19 cellular contexts compared by ENCODE assay signal in genomic region chr14:61973981-61974380, GRCh38.
A peak's percentile ranks its signal among the peaks of the same experiment; 100 is the strongest.
DNase-seq lines count a peak whose midpoint lies in the region; ATAC-seq and TF ChIP-seq lines count a peak whose summit lies in the region.
"Had no signal": no experiment of that assay in that cellular context is flagged by ENCODE, and none has a peak within 500 bp of the region (broad histone marks: within the 10 kb centered on the region; RNA-seq: fewer than 3 reads in every experiment).

No MANE protein-coding gene starts in this region.

- H3K9me3 Mint-ChIP-seq in activated T-helper 17 cell treated with anti-CD3 and anti-CD28 coated beads, Interleukin-2, amount 50 U/mL, for 72 hours, result peaks cover 10% of the 10 kb centered on the region

- H3K27ac ChIP-seq in PC-3 (ENCODE audit: low read length) (no peak overlapping the region), fibroblast of lung (ENCODE audit: insufficient read depth, low read length) (no peak overlapping the region), neuronal stem cell (replicated peaks; ENCODE audit: low read length) (no peak overlapping the region)
- H3K27ac ChIP-seq: ascending aorta, dorsolateral prefrontal cortex, SJSA1 had no signal

- H2AFZ ChIP-seq in PC-3 (ENCODE audit: low read length), result no peak overlapping the region
- no peak overlapping the region for H2AFZ ChIP-seq in fibroblast of lung (ENCODE audit: low read length)
- H2AFZ ChIP-seq in neuronal stem cell (ENCODE audit: low read length), result no peak overlapping the region

- H3K79me2 ChIP-seq in PC-3 (ENCODE audit: low read length) (no peaks in the 10 kb centered on the region), fibroblast of lung (ENCODE audit: control insufficient read depth, insufficient read depth, low read length) (no peaks in the 10 kb centered on the region)

- no peak overlapping the region for H3K27ac Mint-ChIP-seq in activated T-helper 17 cell treated with anti-CD3 and anti-CD28 coated beads, Interleukin-2, amount 50 U/mL, for 72 hours
- H3K27ac Mint-ChIP-seq: naive thymus-derived CD4-positive, alpha-beta T cell; T-helper 2 cell treated with Interferon-gamma antibody and Interleukin-4, amounts not matched to agents 5 μg/mL and 100 μg/mL, for 36 hours had no signal

- POLR2A ChIA-PET in PC-3 (lab: Charles Lee; ENCODE audit: unreplicated experiment), result interaction anchor here (0.6 kb wide), 1 partner anchor 46 kb away, joined by 5 read pairs; no protein-coding TSS in a partner anchor

- DNase-seq in COLO829 (ENCODE audit: low spot score) (peak; percentile 38), PC-3 (peak; percentile 10), fibroblast of lung (ENCODE audit: low read depth in 2 of 2) (peak; percentile 36 to 83), neuronal stem cell (ENCODE audit: low spot score) (no peak), NCI-H1436 treated with DMSO at 0.1 percent for 48 hours (lab: John Stamatoyannopoulos, UW) (no peak), NCI-H1048 (lab: John Stamatoyannopoulos, UW) (no peak), sciatic nerve (ENCODE audit: low spot score) (no peak)
- DNase-seq: activated CD4-positive, alpha-beta T cell treated with anti-CD3 and anti-CD28 coated beads for 1 hour; activated gamma-delta T cell; Caco-2; naive thymus-derived CD4-positive, alpha-beta T cell; NCI-H2029; NCI-H526; OCI-M1 had no signal

- H3K9me3 ChIP-seq in PC-3 (ENCODE audit: low read length) (0 out of 2 replicates have a peak, but pooled peaks cover 13% of the 10 kb centered on the region), fibroblast of lung (ENCODE audit: control insufficient read depth, insufficient read depth, low read depth, low read length) (no peaks in the 10 kb centered on the region), neuronal stem cell (replicated peaks in 1 of 2; ENCODE audit: control insufficient read depth in 2 of 2, insufficient read depth in 1 of 2, low read depth in 1 of 2, low read length in 2 of 2) (no peaks in the 10 kb centered on the region)
- H3K9me3 ChIP-seq: SJSA1 had no signal

- H3K4me3 ChIP-seq in PC-3 (ENCODE audit: low read length), result no peak overlapping the region
- H3K4me3 ChIP-seq in fibroblast of lung (replicated peaks in 1 of 4; ENCODE audit: control extremely low read depth in 1 of 4, insufficient read depth in 1 of 4, low read depth in 3 of 4, low read length in 4 of 4), result no peak overlapping the region
- H3K4me3 ChIP-seq in neuronal stem cell (ENCODE audit: low read length in 2 of 2), result no peak overlapping the region
- H3K4me3 ChIP-seq: ascending aorta, dorsolateral prefrontal cortex, SJSA1 had no signal

- peak overlapping the region; percentile 68 for H2BK5ac ChIP-seq in neuronal stem cell (ENCODE audit: low read length)

- no peaks in the 10 kb centered on the region for H3K36me3 Mint-ChIP-seq in activated T-helper 17 cell treated with anti-CD3 and anti-CD28 coated beads, Interleukin-2, amount 50 U/mL, for 72 hours (ENCODE audit: low read depth)

- intact Hi-C loops in PC-3 (cut with micrococcal nuclease) (no loop called here), sciatic nerve (cut with DNase I) (no loop called here)

- WGBS in neuronal stem cell (ENCODE audit: extremely low coverage in 2 of 2, insufficient read length in 2 of 2, insufficient replicate concordance in 1 of 2), 2 donors, result no CpG with 5 or more reads among the region's 5 CpGs

- H3K9ac ChIP-seq in PC-3 (ENCODE audit: low read length), result no peak overlapping the region
- no peak overlapping the region for H3K9ac ChIP-seq in fibroblast of lung (ENCODE audit: insufficient read depth, low read length)
- H3K9ac ChIP-seq in neuronal stem cell (ENCODE audit: low read depth, low read length, poor library complexity), result no peak overlapping the region

- H3K27me3 ChIP-seq in PC-3 (ENCODE audit: low read length), result no peaks in the 10 kb centered on the region
- no peaks in the 10 kb centered on the region for H3K27me3 ChIP-seq in fibroblast of lung (ENCODE audit: control insufficient read depth, insufficient read depth, low read length)
- H3K27me3 ChIP-seq in neuronal stem cell (ENCODE audit: control insufficient read depth in 3 of 3, insufficient read depth in 3 of 3, low read depth in 1 of 3, low read length in 3 of 3), result no peaks in the 10 kb centered on the region
- H3K27me3 ChIP-seq: ascending aorta, dorsolateral prefrontal cortex, SJSA1 had no signal

- no peak overlapping the region for H2BK12ac ChIP-seq in neuronal stem cell (ENCODE audit: low read length)

- no peak for ATAC-seq in PC-3
- no peak for ATAC-seq in activated T-helper 17 cell treated with anti-CD3 and anti-CD28 coated beads, Interleukin-2, amount 50 U/mL, for 72 hours (replicated peaks)
- no peak for ATAC-seq in sciatic nerve
- ATAC-seq: naive thymus-derived CD4-positive, alpha-beta T cell had no signal

- TF ChIP-seq CTCF in PC-3 (conservative IDR thresholded peaks at IDR 0.05; ENCODE audit: low read depth, low read length) (no peak), fibroblast of lung (conservative IDR thresholded peaks at IDR 0.05 in 1 of 2, IDR thresholded peaks at IDR 0.05 in 1 of 2; ENCODE audit: low read depth in 1 of 2, low read length in 2 of 2) (no peak)

- H3K4me2 ChIP-seq in PC-3 (ENCODE audit: low read length), result no peak overlapping the region
- no peak overlapping the region for H3K4me2 ChIP-seq in fibroblast of lung (ENCODE audit: extremely low read depth, insufficient read depth, low read length)
- H3K4me2 ChIP-seq in neuronal stem cell (ENCODE audit: insufficient read depth, low read length, poor library complexity, severe bottlenecking), result no peak overlapping the region

- H3K4me1 ChIP-seq in PC-3 (ENCODE audit: insufficient read depth, low read length), result no peaks in the 10 kb centered on the region
- no peaks in the 10 kb centered on the region for H3K4me1 ChIP-seq in fibroblast of lung (ENCODE audit: control insufficient read depth, extremely low read depth, insufficient read depth, low read length)
- peaks cover 0 to 3% of the 10 kb centered on the region in 2 donors for H3K4me1 ChIP-seq in neuronal stem cell (ENCODE audit: control insufficient read depth in 2 of 2, insufficient read depth in 1 of 2, low read depth in 1 of 2, low read length in 2 of 2)
- H3K4me1 ChIP-seq: ascending aorta, Caco-2 had no signal

- no TSS peak for BruUV-seq in PC-3 (replicated peaks; lab: Mats Ljungman, UMichigan)

- H3K79me1 ChIP-seq in neuronal stem cell (ENCODE audit: low read depth, low read length), result no peaks in the 10 kb centered on the region

- H4K20me1 ChIP-seq in PC-3 (ENCODE audit: low read length), result no peaks in the 10 kb centered on the region
- no peaks in the 10 kb centered on the region for H4K20me1 ChIP-seq in fibroblast of lung (ENCODE audit: control insufficient read depth, extremely low read depth, insufficient read depth, low read length)

- H3K14ac ChIP-seq in neuronal stem cell (ENCODE audit: low read length), result no peak overlapping the region

- no peak overlapping the region for H2AK5ac ChIP-seq in neuronal stem cell (ENCODE audit: low read depth, low read length)

- H3K36me3 ChIP-seq in PC-3 (ENCODE audit: low read depth, low read length), result peaks cover 65% of the 10 kb centered on the region
- H3K36me3 ChIP-seq in fibroblast of lung (ENCODE audit: control insufficient read depth, insufficient read depth, low read length), result no peaks in the 10 kb centered on the region
- H3K36me3 ChIP-seq in neuronal stem cell (replicated peaks in 1 of 2; ENCODE audit: control insufficient read depth in 2 of 2, insufficient read depth in 2 of 2, low read length in 2 of 2), result no peaks in the 10 kb centered on the region
- H3K36me3 ChIP-seq: ascending aorta, SJSA1 had no signal

- H4K8ac ChIP-seq in neuronal stem cell (ENCODE audit: low read depth, low read length), result no peak overlapping the region

- H3K27me3 Mint-ChIP-seq in activated T-helper 17 cell treated with anti-CD3 and anti-CD28 coated beads, Interleukin-2, amount 50 U/mL, for 72 hours, result peaks cover 20% of the 10 kb centered on the region

- H2BK15ac ChIP-seq in neuronal stem cell (ENCODE audit: low read length), result peak overlapping the region; percentile 24

- H3K18ac ChIP-seq in neuronal stem cell (ENCODE audit: low read length), result no peak overlapping the region

- H3K4me3 Mint-ChIP-seq in activated T-helper 17 cell treated with anti-CD3 and anti-CD28 coated beads, Interleukin-2, amount 50 U/mL, for 72 hours, result no peak overlapping the region
- H3K4me3 Mint-ChIP-seq: naive thymus-derived CD4-positive, alpha-beta T cell; T-helper 2 cell treated with Interferon-gamma antibody and Interleukin-4, amounts not matched to agents 5 μg/mL and 100 μg/mL, for 36 hours had no signal

- H4K91ac ChIP-seq in neuronal stem cell (ENCODE audit: low read depth, low read length, poor library complexity), result no peak overlapping the region

- CTCF ChIA-PET in PC-3 (lab: Charles Lee), result no interaction called here

- no peak overlapping the region for H3K4ac ChIP-seq in neuronal stem cell (ENCODE audit: low read length)

- no peak overlapping the region for H3K23ac ChIP-seq in neuronal stem cell (ENCODE audit: low read depth, low read length, poor library complexity)

- no peak overlapping the region for H2BK120ac ChIP-seq in neuronal stem cell (ENCODE audit: low read depth, low read length)

- H3K4me1 Mint-ChIP-seq in activated T-helper 17 cell treated with anti-CD3 and anti-CD28 coated beads, Interleukin-2, amount 50 U/mL, for 72 hours, result no peaks in the 10 kb centered on the region
- H3K4me1 Mint-ChIP-seq: naive thymus-derived CD4-positive, alpha-beta T cell had no signal

- H3F3A ChIP-seq in PC-3 (ENCODE audit: low read length, unreplicated experiment), result no peaks in the 10 kb centered on the region

- no peaks in the 10 kb centered on the region for H3K9me2 ChIP-seq in PC-3 (replicated peaks; ENCODE audit: low read length)

Comparison
In these comparisons a context has a peak if more than half of its experiments do, and no peak if none do; other contexts are left out.
1. DNase-seq: peak in COLO829 (single experiment), PC-3 (single experiment) and fibroblast of lung (2 of 2); none in neuronal stem cell (single experiment), NCI-H1436 treated with DMSO at 0.1 percent for 48 hours (single experiment), NCI-H1048 (single experiment) and sciatic nerve (single experiment).